Comparison of ENCODE assay signal across 11 cellular contexts in genomic region chr3:32686713-32687112, GRCh38. TPM values are rescaled to one million over a fixed set of nuclear protein-coding genes. Genes with fewer than 3 reads are reported as not detected.
A peak's percentile ranks its signal among the peaks of the same experiment; 100 is the strongest.
DNase-seq lines count a peak whose midpoint lies in the region; ATAC-seq and TF ChIP-seq lines count a peak whose summit lies in the region.
"Had no signal": no experiment of that assay in that cellular context is flagged by ENCODE, and none has a peak within 500 bp of the region (broad histone marks: within the 10 kb centered on the region; RNA-seq: fewer than 3 reads in every experiment).

No MANE protein-coding gene starts in this region.

- peaks cover 11% of the 10 kb centered on the region; the same call in 1 of the 2 replicates for H3K4me1 ChIP-seq in Caco-2
- peaks cover 13% of the 10 kb centered on the region for H3K4me1 ChIP-seq in HUES6 (ENCODE audit: control insufficient read depth, insufficient read depth, low read length)
- H3K4me1 ChIP-seq in mucosa of stomach (ENCODE audit: control insufficient read depth, insufficient read depth, low read length): peaks cover 20% of the 10 kb centered on the region

- H3K9me3 Mint-ChIP-seq in Caco-2 (ENCODE audit: unreplicated experiment): no peaks in the 10 kb centered on the region
- no peaks in the 10 kb centered on the region for H3K9me3 Mint-ChIP-seq in activated naive CD8-positive, alpha-beta T cell treated with anti-CD3 and anti-CD28 coated beads, Interleukin-2, amount 10 ng/mL, durations not matched to agents 7 days and 5 days

- peaks cover 24% of the 10 kb centered on the region for H3K36me3 Mint-ChIP-seq in Caco-2 (ENCODE audit: insufficient read depth, unreplicated experiment)
- H3K36me3 Mint-ChIP-seq in activated naive CD8-positive, alpha-beta T cell treated with anti-CD3 and anti-CD28 coated beads, Interleukin-2, amount 10 ng/mL, durations not matched to agents 7 days and 5 days: peaks cover 24% of the 10 kb centered on the region

- no peak for DNase-seq in Caco-2
- no peak for DNase-seq in activated naive CD8-positive, alpha-beta T cell treated with anti-CD3 and anti-CD28 coated beads, Interleukin-2, amount 10 ng/mL, durations not matched to agents 7 days and 5 days
- no peak for DNase-seq in HK-2 (ENCODE audit: unreplicated experiment)
- DNase-seq in D341Med (ENCODE audit: low spot score): no peak
- no peak for DNase-seq in head of caudate nucleus
- DNase-seq: aorta; heart left ventricle; stimulated activated CD8-positive, alpha-beta memory T cell treated with anti-CD3 and anti-CD28 coated beads, Interleukin-4, amount 100 ng/mL, for 48 hours had no signal

- H3K36me3 ChIP-seq in Caco-2 (ENCODE audit: control insufficient read depth, insufficient read depth, low read length): no peaks in the 10 kb centered on the region
- peaks cover 3% of the 10 kb centered on the region; the same call in 1 of the 2 replicates for H3K36me3 ChIP-seq in HUES6 (ENCODE audit: control insufficient read depth, insufficient read depth, low read length)
- no peaks in the 10 kb centered on the region for H3K36me3 ChIP-seq in mucosa of stomach (ENCODE audit: control insufficient read depth, insufficient read depth, low read length)

- CTCF ChIA-PET in Caco-2 (lab: Charles Lee): no interaction called here

- H3K27ac Mint-ChIP-seq in Caco-2 (ENCODE audit: unreplicated experiment): peak overlapping the region; percentile 77
- H3K27ac Mint-ChIP-seq in activated naive CD8-positive, alpha-beta T cell treated with anti-CD3 and anti-CD28 coated beads, Interleukin-2, amount 10 ng/mL, durations not matched to agents 7 days and 5 days: no peak overlapping the region

- H3K9ac ChIP-seq in HUES6 (ENCODE audit: low read length) (no peak overlapping the region), mucosa of stomach (ENCODE audit: low read length) (peak overlapping the region; percentile 22)

- H3K4me3 ChIP-seq in Caco-2 (ENCODE audit: low read depth, low read length): peak overlapping the region; percentile 14
- peak overlapping the region; percentile 84 for H3K4me3 ChIP-seq in HUES6 (ENCODE audit: low read depth, low read length)
- H3K4me3 ChIP-seq in mucosa of stomach (ENCODE audit: low read length): peak overlapping the region; percentile 14

- BruUV-seq in Caco-2 (replicated peaks; lab: Mats Ljungman, UMichigan): no TSS peak

- H3K27ac ChIP-seq in HUES6 (ENCODE audit: low read depth, low read length): no peak overlapping the region

- ATAC-seq in activated naive CD8-positive, alpha-beta T cell treated with anti-CD3 and anti-CD28 coated beads, Interleukin-2, amount 10 ng/mL, durations not matched to agents 7 days and 5 days (ENCODE audit: low read depth): no peak
- no peak for ATAC-seq in GM21447 (IDR thresholded peaks at IDR 0.05; ENCODE audit: unreplicated experiment)
- ATAC-seq: heart left ventricle had no signal

- H3K4me1 Mint-ChIP-seq in Caco-2 (ENCODE audit: low read depth, unreplicated experiment): peaks cover 14% of the 10 kb centered on the region
- peaks cover 25% of the 10 kb centered on the region for H3K4me1 Mint-ChIP-seq in activated naive CD8-positive, alpha-beta T cell treated with anti-CD3 and anti-CD28 coated beads, Interleukin-2, amount 10 ng/mL, durations not matched to agents 7 days and 5 days

- H3K27me3 ChIP-seq in Caco-2 (replicated peaks; ENCODE audit: control insufficient read depth, insufficient read depth, low read length): no peaks in the 10 kb centered on the region
- H3K27me3 ChIP-seq in HUES6 (ENCODE audit: control insufficient read depth, insufficient read depth, low read length): no peaks in the 10 kb centered on the region
- H3K27me3 ChIP-seq in mucosa of stomach (ENCODE audit: control insufficient read depth, insufficient read depth, low read length): no peaks in the 10 kb centered on the region
- H3K27me3 ChIP-seq: heart left ventricle had no signal

- 0 out of 2 replicates have a peak, but pooled peaks cover 2% of the 10 kb centered on the region for H3K9me3 ChIP-seq in Caco-2
- no peaks in the 10 kb centered on the region for H3K9me3 ChIP-seq in HUES6 (ENCODE audit: control insufficient read depth, insufficient read depth, low read depth, low read length)
- no peaks in the 10 kb centered on the region for H3K9me3 ChIP-seq in mucosa of stomach (ENCODE audit: control insufficient read depth, low read length)
- H3K9me3 ChIP-seq: heart left ventricle had no signal

- POLR2A ChIA-PET in Caco-2 (lab: Charles Lee): no interaction called here
- POLR2A ChIA-PET in activated naive CD8-positive, alpha-beta T cell treated with anti-CD3 and anti-CD28 coated beads, Interleukin-2, amount 10 ng/mL, durations not matched to agents 7 days and 5 days (lab: Charles Lee): interaction anchor here (0.6 kb wide), 1 partner anchor 97 kb away, joined by 3 read pairs; no protein-coding TSS in a partner anchor

- intact Hi-C loops in Caco-2 (cut with micrococcal nuclease; ENCODE audit: unreplicated experiment) (no loop called here), head of caudate nucleus (cut with DNase I) (no loop called here)

- no peaks in the 10 kb centered on the region for H3K27me3 Mint-ChIP-seq in Caco-2 (ENCODE audit: insufficient read depth, unreplicated experiment)
- no peaks in the 10 kb centered on the region for H3K27me3 Mint-ChIP-seq in activated naive CD8-positive, alpha-beta T cell treated with anti-CD3 and anti-CD28 coated beads, Interleukin-2, amount 10 ng/mL, durations not matched to agents 7 days and 5 days

- no peak for TF ChIP-seq CTCF in Caco-2 (IDR thresholded peaks at IDR 0.05; ENCODE audit: insufficient read depth in 1 of 2, low read depth in 1 of 2, low read length in 1 of 2, severe bottlenecking in 1 of 2, unreplicated experiment in 1 of 2)

- H3K4me3 Mint-ChIP-seq in Caco-2 (ENCODE audit: unreplicated experiment): peak overlapping the region; percentile 86
- peak overlapping the region; percentile 92 for H3K4me3 Mint-ChIP-seq in activated naive CD8-positive, alpha-beta T cell treated with anti-CD3 and anti-CD28 coated beads, Interleukin-2, amount 10 ng/mL, durations not matched to agents 7 days and 5 days

RNA-seq across cellular contexts. Expression of gene CNOT10, which starts 1.7 kb away (rescaled TPM):
- 37.2 and 49.5 TPM in 2 replicates for total RNA-seq in Caco-2 (2022)
- total RNA-seq in activated naive CD8-positive, alpha-beta T cell treated with anti-CD3 and anti-CD28 coated beads, Interleukin-2, amount 10 ng/mL, durations not matched to agents 7 days and 5 days: 10 to 100 TPM; 56.0 to 62.9 TPM

Comparison
In these comparisons a context has a peak if more than half of its experiments do, and no peak if none do; other contexts are left out.
1. H3K4me3 ChIP-seq: peak in every context shown above with its lines; median percentile 84 in HUES6; 14 in Caco-2; 14 in mucosa of stomach.